Comparison of ENCODE assay signal across 8 cellular contexts in the genomic region with DNA sequence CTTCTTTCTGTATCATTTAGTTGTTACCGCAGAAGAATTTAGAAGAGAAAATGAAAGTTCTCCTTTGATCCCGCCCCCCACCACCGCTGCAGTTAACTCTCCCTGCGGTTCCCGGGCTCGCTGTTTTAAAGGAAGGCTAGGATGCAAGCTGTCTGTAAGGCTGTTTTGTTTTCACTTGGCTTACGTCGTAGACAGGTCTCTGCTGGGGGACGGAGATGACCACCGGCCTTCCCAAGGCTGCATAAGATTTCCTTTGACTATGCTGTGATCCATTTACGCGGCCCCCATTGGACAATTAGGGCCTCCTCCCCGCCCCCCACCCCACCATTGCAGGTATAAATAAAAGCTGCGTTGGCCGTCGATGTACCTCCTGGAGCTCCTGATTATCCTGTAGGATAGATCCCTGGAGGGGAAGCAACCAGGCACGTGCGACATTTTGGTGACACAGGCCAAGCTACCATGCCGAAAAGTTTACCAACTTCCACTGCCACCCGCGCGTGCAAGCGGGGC. TPM values are rescaled to one million over a fixed set of nuclear protein-coding genes. Genes with fewer than 3 reads are reported as not detected.
DNase-seq lines count a peak whose midpoint lies in the region; ATAC-seq and TF ChIP-seq lines count a peak whose summit lies in the region.

No MANE protein-coding gene starts in this region.

- H3K23ac ChIP-seq in mesenchymal stem cell (ENCODE audit: low read length in 2 of 2), result peak overlapping the region in 1 of 2 experiments; percentile 25

- H3K27me3 ChIP-seq in Panc1 (ENCODE audit: control insufficient read depth, insufficient read depth, low read length) (no peaks in the 10 kb centered on the region), mesenchymal stem cell (ENCODE audit: control insufficient read depth in 1 of 2, insufficient read depth in 1 of 2, low read length in 2 of 2) (peaks cover 14% of the 10 kb centered on the region in 2 experiments), uterus (no peaks in the 10 kb centered on the region), BE2C (no peaks in the 10 kb centered on the region)

- H2AK5ac ChIP-seq in mesenchymal stem cell (ENCODE audit: low read length, severe bottlenecking), result no peak overlapping the region

- no peak for TF ChIP-seq CTCF in Panc1 (IDR thresholded peaks at IDR 0.05)
- no peak for TF ChIP-seq CTCF in uterus (IDR thresholded peaks at IDR 0.05)
- TF ChIP-seq CTCF in BE2C (IDR thresholded peaks at IDR 0.05; ENCODE audit: low read depth, low read length), result no peak

- H3K4me3 ChIP-seq in GM08714 (ENCODE audit: low read length) (peak overlapping the region; percentile 61; the same call in 1 of the 2 replicates), Panc1 (ENCODE audit: low read depth in 2 of 2, low read length in 2 of 2) (peak overlapping the region; percentile 46 to 70), mesenchymal stem cell (ENCODE audit: insufficient read depth in 1 of 2, low read depth in 1 of 2, low read length in 2 of 2) (peak overlapping the region; percentile 42 to 83), uterus (peak overlapping the region; percentile 59 to 87), BE2C (ENCODE audit: low read depth, low read length) (no peak overlapping the region)

- CTCF ChIA-PET in Panc1 (lab: Charles Lee), result interaction anchor here (0.6 to 0.9 kb wide), 6 partner anchors 8 to 1461 kb away, joined by 3 to 10 read pairs (median 3); no protein-coding TSS in a partner anchor

- no peak for TF ChIP-seq POLR2A in uterus (IDR thresholded peaks at IDR 0.05)

- peak overlapping the region; percentile 70 for H3K9ac ChIP-seq in mesenchymal stem cell (ENCODE audit: low read length)

- H3K9me3 ChIP-seq in Panc1 (ENCODE audit: control insufficient read depth, insufficient read depth, low read depth, low read length) (no peaks in the 10 kb centered on the region), mesenchymal stem cell (ENCODE audit: control insufficient read depth, low read length) (no peaks in the 10 kb centered on the region), uterus (no peaks in the 10 kb centered on the region), BE2C (no peaks in the 10 kb centered on the region)

- H2BK15ac ChIP-seq in mesenchymal stem cell (ENCODE audit: low read depth, poor library complexity, severe bottlenecking), result peak overlapping the region; percentile 46

- peak overlapping the region; percentile 27 for H2BK120ac ChIP-seq in mesenchymal stem cell (ENCODE audit: low read depth, low read length)

- no peak overlapping the region for H4K91ac ChIP-seq in mesenchymal stem cell (ENCODE audit: low read length)

- no peak overlapping the region for H3K4ac ChIP-seq in mesenchymal stem cell (ENCODE audit: low read depth in 1 of 2, low read length in 2 of 2)

- BruUV-seq in Panc1 (replicated peaks; lab: Mats Ljungman, UMichigan), result no TSS peak

- no peak overlapping the region for H2BK5ac ChIP-seq in mesenchymal stem cell (ENCODE audit: low read depth, low read length, poor library complexity, severe bottlenecking)

- peaks cover 3% of the 10 kb centered on the region for H3K79me1 ChIP-seq in mesenchymal stem cell (replicated peaks; ENCODE audit: low read length, poor library complexity, severe bottlenecking)

- peak overlapping the region; percentile 88 for H3K4me2 ChIP-seq in mesenchymal stem cell (ENCODE audit: low read length, poor library complexity, severe bottlenecking)

- H3K27ac ChIP-seq in Panc1 (ENCODE audit: low read length) (peak overlapping the region; percentile 78), mesenchymal stem cell (ENCODE audit: low read length, poor library complexity, severe bottlenecking) (no peak overlapping the region), uterus (peak overlapping the region; percentile 86 to 96)

- H2BK12ac ChIP-seq in mesenchymal stem cell (ENCODE audit: low read length in 2 of 2), result no peak overlapping the region

- H3K36me3 ChIP-seq in Panc1 (ENCODE audit: control insufficient read depth, insufficient read depth, low read length) (no peaks in the 10 kb centered on the region), mesenchymal stem cell (ENCODE audit: control insufficient read depth in 1 of 2, insufficient read depth in 2 of 2, low read depth in 1 of 2, low read length in 2 of 2) (no peaks in the 10 kb centered on the region), uterus (no peaks in the 10 kb centered on the region), BE2C (no peaks in the 10 kb centered on the region)

- H3K14ac ChIP-seq in mesenchymal stem cell (ENCODE audit: low read length in 2 of 2), result no peak overlapping the region

- no peak overlapping the region for H4K8ac ChIP-seq in mesenchymal stem cell (ENCODE audit: low read length)

- H3K4me1 ChIP-seq in Panc1 (ENCODE audit: control insufficient read depth, insufficient read depth, low read length) (peaks cover 24% of the 10 kb centered on the region), mesenchymal stem cell (ENCODE audit: control insufficient read depth, insufficient read depth, low read depth, low read length) (peaks cover 40% of the 10 kb centered on the region), uterus (peaks cover 2 to 8% of the 10 kb centered on the region in 2 donors), BE2C (peaks cover 12% of the 10 kb centered on the region)

- POLR2A ChIA-PET in Panc1 (lab: Charles Lee), result interaction anchor here (0.5 to 0.7 kb wide), 4 partner anchors 25 to 237 kb away, joined by 3 to 17 read pairs (median 11); no protein-coding TSS in a partner anchor

- H2AFZ ChIP-seq in mesenchymal stem cell (ENCODE audit: low read depth, low read length), result no peak overlapping the region

- ATAC-seq in Panc1, result no peak
- ATAC-seq in GM19035 (IDR thresholded peaks at IDR 0.05; ENCODE audit: unreplicated experiment), result no peak

- WGBS in mesenchymal stem cell, result 8% methylated on average over 16 of the region's 23 CpGs

- intact Hi-C loops in Panc1 (cut with micrococcal nuclease; ENCODE audit: unreplicated experiment), result no loop called here
- intact Hi-C loops in uterus (cut with DNase I; ENCODE audit: low total_unique reads), result no loop called here

- H3K18ac ChIP-seq in mesenchymal stem cell (ENCODE audit: low read depth in 1 of 2, low read length in 2 of 2), result no peak overlapping the region

- in situ Hi-C loops in Panc1 (cut with HindIII; ENCODE audit: low pct_unique_long_range_greater_than_20kb, low sequenced_read_pairs), result no loop called here

- DNase-seq in Panc1 (ENCODE audit: low read depth, low spot score) (no peak), astrocyte of the hippocampus (ENCODE audit: low read depth, low spot score) (peak; percentile 43), mesenchymal stem cell (peak; percentile 74), uterus (peak; percentile 39 to 54), BE2C (no peak), NCI-H1694 (lab: John Stamatoyannopoulos, UW) (no peak)

RNA-seq across cellular contexts. Expression of gene CPT1A, which starts 1.4 kb away (rescaled TPM):
- total RNA-seq in Panc1 (2021; ENCODE audit: unreplicated experiment), result 153 TPM
- 119 TPM for polyA plus RNA-seq in Panc1 (2012; ENCODE audit: insufficient read length)
- 28.4 TPM for polyA plus RNA-seq in mesenchymal stem cell (2013, experiment 1 of 2)
- 27.0 TPM for polyA plus RNA-seq in mesenchymal stem cell (2013, experiment 2 of 2)
- total RNA-seq in uterus, result 100 to 1,000 TPM in 2 of 4 donors, 10 to 100 TPM in 2; 27.2 to 125 (median 67.9) TPM
- 34.3 TPM for polyA plus RNA-seq in BE2C (2012; ENCODE audit: insufficient read depth, insufficient read length, low read depth)

Comparison
In these comparisons a context has a peak if more than half of its experiments do, and no peak if none do; other contexts are left out.
1. DNase-seq: peak in astrocyte of the hippocampus (single experiment), mesenchymal stem cell (single experiment) and uterus (2 of 2); none in Panc1 (single experiment), BE2C (single experiment) and NCI-H1694 (single experiment).